Comparison of ENCODE assay signal across 1 cellular context in the genomic region with DNA sequence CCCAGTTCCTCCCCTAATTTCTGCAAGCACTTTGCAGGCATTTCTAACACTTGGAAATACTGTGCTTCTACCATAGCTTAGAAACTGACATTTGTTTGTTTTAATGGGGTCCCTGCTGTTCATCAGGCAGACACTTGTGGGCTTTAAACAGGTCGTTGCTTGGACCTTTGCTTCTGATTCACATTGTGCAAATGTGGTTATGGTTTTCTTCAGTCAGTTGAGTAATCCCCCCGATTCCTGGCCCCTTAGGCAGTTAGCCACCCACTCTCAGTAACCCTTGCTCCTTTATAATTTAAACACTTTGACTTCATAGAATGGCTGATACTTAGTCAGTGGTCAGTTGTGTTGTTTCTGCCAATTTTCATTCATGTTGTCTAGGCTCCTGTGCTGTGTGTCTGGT.
TF ChIP-seq lines count a peak whose summit lies in the region.

No MANE protein-coding gene starts in this region.

TF ChIP-seq in IMR-90, 13 proteins besides CTCF, POLR2A, EP300 and RAD21:
- peak; percentile 27; the same call in 1 of the 2 replicates for TF ChIP-seq CEBPB (IDR thresholded peaks at IDR 0.05; ENCODE audit: low read depth, low read length)
- TF ChIP-seq RFX5 (IDR thresholded peaks at IDR 0.05; ENCODE audit: low read depth, low read length), result no peak
TF ChIP-seq in IMR-90: peak in this region for 1.
